In the genomic region with DNA sequence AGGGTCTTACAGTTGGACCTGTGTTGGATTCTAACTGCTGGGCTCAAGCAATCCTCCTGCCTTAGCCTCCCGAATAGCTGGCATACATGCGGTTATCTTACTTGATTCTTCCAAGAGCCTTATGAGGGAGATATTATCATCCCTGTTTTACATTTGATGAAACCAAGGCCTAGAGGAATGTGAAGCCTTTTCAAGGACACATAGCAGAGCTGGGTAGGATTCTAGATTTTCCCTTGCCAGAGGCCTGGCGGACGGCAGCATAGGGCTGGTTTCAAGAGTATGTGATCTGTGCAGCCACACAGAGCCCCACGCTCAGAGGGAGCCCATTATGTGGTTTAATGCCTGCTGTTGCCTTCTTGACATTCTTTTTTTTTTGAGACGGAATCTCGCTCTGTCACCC, we compare ENCODE assay signal across 23 cellular contexts.
"Had no signal": no experiment of that assay in that cellular context is flagged by ENCODE, and none has a peak within 500 bp of the region (broad histone marks: within the 10 kb centered on the region; RNA-seq: fewer than 3 reads in every experiment).

No MANE protein-coding gene starts in this region.

- H3K27me3 Mint-ChIP-seq: memory B cell had no signal

- H3K4me3 ChIP-seq: coronary artery, lower lobe of right lung, pancreas, psoas muscle, skin epidermis, suprapubic skin, tibial artery had no signal

- H3K4me1 ChIP-seq: foreskin keratinocyte, pancreas had no signal

- H3K4me3 Mint-ChIP-seq: endodermal cell, memory B cell, mesothelial cell of epicardium, nephron had no signal

- H3K4me1 Mint-ChIP-seq: memory B cell, mesothelial cell of epicardium, nephron had no signal

- H3K27me3 ChIP-seq: foreskin keratinocyte, pancreas, suprapubic skin, tibial artery had no signal

- DNase-seq: central memory CD4-positive, alpha-beta T cell; effector CD4-positive, alpha-beta T cell; endodermal cell; erythroblast; foreskin keratinocyte; hypothalamus; kidney glomerular epithelial cell; lower lobe of right lung; occipital lobe; pancreas; psoas muscle; retina; stimulated activated CD4-positive, alpha-beta T cell treated with anti-CD3 and anti-CD28 coated beads, Interleukin-2, amount 100 ng/mL, for 48 hours; stimulated activated naive CD4-positive, alpha-beta T cell treated with Interleukin-2 at 50 U/mL for 16 hours; tibial artery had no signal

- H3K9me3 ChIP-seq: lower lobe of right lung, pancreas, psoas muscle, suprapubic skin, tibial artery had no signal

- H3K9me3 Mint-ChIP-seq: memory B cell, mesothelial cell of epicardium, nephron had no signal

- H3K27ac Mint-ChIP-seq: memory B cell, mesothelial cell of epicardium, nephron had no signal

- ATAC-seq: foreskin keratinocyte, left lobe of liver, pancreas, psoas muscle, sciatic nerve had no signal

- H3K27ac ChIP-seq: foreskin keratinocyte, lower lobe of right lung, pancreas, psoas muscle, skin epidermis, suprapubic skin, tibial artery had no signal
